19 cellular contexts compared by ENCODE assay signal in the genomic region with DNA sequence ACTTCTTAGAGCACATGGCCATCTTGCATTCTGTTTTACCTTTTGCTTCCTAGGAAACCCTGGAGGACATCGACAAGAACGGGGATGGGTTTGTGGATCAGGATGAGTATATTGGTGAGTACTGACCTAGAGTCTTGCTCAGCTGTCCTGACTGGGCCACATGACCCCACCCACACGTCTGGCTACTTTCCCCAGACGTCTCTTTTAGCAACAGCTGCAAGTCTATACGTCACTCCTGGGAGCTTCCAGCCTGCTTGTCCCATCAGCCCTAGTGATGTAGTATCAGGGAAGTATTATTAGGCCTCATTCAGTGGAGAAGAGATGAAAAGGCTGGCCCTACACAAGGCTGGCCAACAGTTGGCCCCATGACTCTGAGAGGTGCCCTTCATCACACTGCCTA.
"Had no signal": no experiment of that assay in that cellular context is flagged by ENCODE, and none has a peak within 500 bp of the region (broad histone marks: within the 10 kb centered on the region; RNA-seq: fewer than 3 reads in every experiment).

No MANE protein-coding gene starts in this region.

- H2AFZ ChIP-seq: hepatocyte had no signal

- H3K27ac ChIP-seq: hepatocyte, left lung, sigmoid colon, WERI-Rb-1 had no signal

- H3K4me3 ChIP-seq: hepatocyte, left lung, sigmoid colon, upper lobe of left lung had no signal

- H3K27me3 ChIP-seq: hepatocyte, left lung, sigmoid colon, upper lobe of left lung had no signal

- H3K9me3 Mint-ChIP-seq: activated naive CD8-positive, alpha-beta T cell treated with anti-CD3 and anti-CD28 coated beads for 36 hours; activated T-cell treated with anti-CD3 and anti-CD28 coated beads, Interleukin-2, amount 50 U/mL, for 4 hours; immature natural killer cell; neural crest cell; T-cell had no signal

- H3K4me1 ChIP-seq: left lung, sigmoid colon, upper lobe of left lung had no signal

- H3K4me1 Mint-ChIP-seq: activated naive CD8-positive, alpha-beta T cell treated with anti-CD3 and anti-CD28 coated beads for 36 hours had no signal

- H3K9me3 ChIP-seq: left lung, sigmoid colon, upper lobe of left lung had no signal

- H3K4me3 Mint-ChIP-seq: activated naive CD8-positive, alpha-beta T cell treated with anti-CD3 and anti-CD28 coated beads for 36 hours; activated T-cell treated with anti-CD3 and anti-CD28 coated beads, Interleukin-2, amount 50 U/mL, for 4 hours; immature natural killer cell; neural crest cell; T-cell; T-helper 2 cell treated with Interferon-gamma antibody and Interleukin-4, amounts not matched to agents 5 μg/mL and 100 μg/mL, for 36 hours had no signal

- H3K4me2 ChIP-seq: hepatocyte had no signal

- ATAC-seq: activated T-cell treated with anti-CD3 and anti-CD28 coated beads, Interleukin-2, amount 50 U/mL, for 4 hours; left lung; SK-N-SH treated with all-trans-retinoic acid at 6 μM for 48 hours; T-cell had no signal

- DNase-seq: activated CD4-positive, alpha-beta T cell treated with anti-CD3 and anti-CD28 coated beads for 1 hour; activated CD4-positive, alpha-beta T cell treated with anti-CD3 and anti-CD28 coated beads, Interleukin-2, amount 50 U/mL, for 1 hour; activated naive CD4-positive, alpha-beta T cell treated with Interleukin-2 at 50 U/mL for 16 hours; activated naive CD8-positive, alpha-beta T cell treated with anti-CD3 and anti-CD28 coated beads for 36 hours; activated T-cell treated with anti-CD3 and anti-CD28 coated beads, Interleukin-2, amount 50 U/mL, for 4 hours; foreskin melanocyte; immature natural killer cell; left lung; occipital lobe; sigmoid colon; stimulated activated CD4-positive, alpha-beta T cell treated with anti-CD3 and anti-CD28 coated beads, Interleukin-4, amount 100 ng/mL, for 24 hours; stimulated activated naive CD4-positive, alpha-beta T cell treated with Interleukin-2 at 50 U/mL for 16 hours; T-cell; upper lobe of left lung; WERI-Rb-1 had no signal

- H3K27ac Mint-ChIP-seq: activated naive CD8-positive, alpha-beta T cell treated with anti-CD3 and anti-CD28 coated beads for 36 hours; T-cell; T-helper 2 cell treated with Interferon-gamma antibody and Interleukin-4, amounts not matched to agents 5 μg/mL and 100 μg/mL, for 36 hours had no signal

- H3K27me3 Mint-ChIP-seq: activated naive CD8-positive, alpha-beta T cell treated with anti-CD3 and anti-CD28 coated beads for 36 hours; T-cell had no signal
